In genomic region chr4:108763226-108763593, GRCh38 we compare ENCODE assay signal across 9 cellular contexts. TPM values are rescaled to one million over a fixed set of nuclear protein-coding genes. Genes with fewer than 3 reads are reported as not detected.
A peak's percentile ranks its signal among the peaks of the same experiment; 100 is the strongest.
DNase-seq lines count a peak whose midpoint lies in the region; FAIRE-seq and TF ChIP-seq lines count a peak whose summit lies in the region.
"Had no signal": no experiment of that assay in that cellular context is flagged by ENCODE, and none has a peak within 500 bp of the region (broad histone marks: within the 10 kb centered on the region; RNA-seq: fewer than 3 reads in every experiment).

No MANE protein-coding gene starts in this region.

- TF ChIP-seq RAD21 in H1 (IDR thresholded peaks at IDR 0.05 in 1 of 2, conservative IDR thresholded peaks at IDR 0.05 in 1 of 2; ENCODE audit: low read depth in 2 of 2, low read length in 2 of 2): no peak

- TF ChIP-seq POLR2A in H1 (IDR thresholded peaks at IDR 0.05; ENCODE audit: control extremely low read depth in 1 of 2, low read depth in 2 of 2, low read length in 2 of 2): no peak
- no peak for TF ChIP-seq POLR2A in uterus (IDR thresholded peaks at IDR 0.05)

- H3K27me3 ChIP-seq in H1 (replicated peaks in 1 of 4; ENCODE audit: control insufficient read depth in 3 of 4, extremely low read depth in 1 of 4, insufficient read depth in 3 of 4, low read length in 3 of 4) (peaks cover 0 to 6% (median 3%) of the 10 kb centered on the region in 4 experiments; a peak in 5 of 7 replicates), mucosa of rectum (ENCODE audit: control insufficient read depth in 2 of 2, insufficient read depth in 2 of 2, low read length in 2 of 2) (peaks cover 7 to 23% of the 10 kb centered on the region in 2 donors), uterus (peaks cover 0 to 13% of the 10 kb centered on the region in 2 donors)

- H2AK5ac ChIP-seq in H1 (ENCODE audit: low read depth, low read length): no peak overlapping the region

- H3K23me2 ChIP-seq in H1 (ENCODE audit: low read depth, low read length): peaks cover 10% of the 10 kb centered on the region

- no peak for DNase-seq in activated naive CD4-positive, alpha-beta T cell (lab: John Stamatoyannopoulos, UW)
- no peak for DNase-seq in H1 (ENCODE audit: low read depth in 1 of 2, low spot score in 2 of 2)
- DNase-seq in uterus: no peak
- no peak for DNase-seq in islet precursor cell
- DNase-seq in T1000 (lab: John Stamatoyannopoulos, UW): no peak
- no peak for DNase-seq in NCI-H774 (lab: John Stamatoyannopoulos, UW)

- no peak overlapping the region for H2BK15ac ChIP-seq in H1 (ENCODE audit: low read length)

- intact Hi-C loops in uterus (cut with DNase I; ENCODE audit: low total_unique reads): no loop called here

- WGBS in H1 (ENCODE audit: extremely low coverage in 1 of 2, insufficient coverage in 1 of 2, insufficient read length in 1 of 2, insufficient replicate concordance in 2 of 2, low coverage in 1 of 2, low lambda C conversion rate in 2 of 2, missing lambda C conversion rate in 1 of 2), 2 experiments: 37% methylated on average over 11 of the region's 11 CpGs; no CpG with 5 or more reads in 1 of the 2 experiments

- H2BK5ac ChIP-seq in H1 (ENCODE audit: low read depth, low read length): no peak overlapping the region

- no peak overlapping the region for H2BK12ac ChIP-seq in H1 (ENCODE audit: low read depth, low read length)

- no peak for TF ChIP-seq EP300 in H1 (IDR thresholded peaks at IDR 0.05; ENCODE audit: borderline replicate concordance in 1 of 2, low read depth in 2 of 2, low read length in 2 of 2)

- no peak overlapping the region for H3K23ac ChIP-seq in H1 (ENCODE audit: insufficient read length)

- H3K4ac ChIP-seq in H1 (replicated peaks; ENCODE audit: insufficient read length, low read depth, low read length): no peak overlapping the region

- peak overlapping the region; percentile 20; the same call in 1 of the 2 replicates for H4K8ac ChIP-seq in H1 (ENCODE audit: extremely low read depth, insufficient read depth, low read length)

- no peaks in the 10 kb centered on the region for H3K79me1 ChIP-seq in H1 (ENCODE audit: low read depth, low read length)

- POLR2A ChIA-PET in H1 (lab: Charles Lee; ENCODE audit: partially characterized antibody): interaction anchor here (0.6 to 1.5 kb wide), 4 partner anchors 11 to 142 kb away, joined by 3 to 7 read pairs (median 3); partner anchors contain the start of genes OSTC and RPL34

- H4K5ac ChIP-seq in H1 (ENCODE audit: insufficient read length, low read depth, low read length): no peak overlapping the region

- CTCF ChIA-PET in H1 (lab: Charles Lee; ENCODE audit: partially characterized antibody): interaction anchor here (0.7 to 3.1 kb wide), 6 partner anchors 11 to 470 kb away, joined by 3 to 14 read pairs (median 3); no protein-coding TSS in a partner anchor

- no peak overlapping the region for H2BK20ac ChIP-seq in H1 (ENCODE audit: low read length)

- peaks cover 15% of the 10 kb centered on the region for H3K4me1 Mint-ChIP-seq in activated naive CD4-positive, alpha-beta T cell treated with anti-CD3 and anti-CD28 coated beads, Interleukin-2, amount 50 U/mL, for 24 hours

- peaks cover 35% of the 10 kb centered on the region for H3K27me3 Mint-ChIP-seq in activated naive CD4-positive, alpha-beta T cell treated with anti-CD3 and anti-CD28 coated beads, Interleukin-2, amount 50 U/mL, for 24 hours

- H3K27ac Mint-ChIP-seq in activated naive CD4-positive, alpha-beta T cell treated with anti-CD3 and anti-CD28 coated beads, Interleukin-2, amount 50 U/mL, for 24 hours: no peak overlapping the region

- no peak overlapping the region for H3K18ac ChIP-seq in H1 (ENCODE audit: extremely low read depth, low read length)

- no peak overlapping the region for H3K56ac ChIP-seq in H1 (replicated peaks; ENCODE audit: insufficient read length, low read depth, low read length)

- no peaks in the 10 kb centered on the region for H3K9me3 Mint-ChIP-seq in activated naive CD4-positive, alpha-beta T cell treated with anti-CD3 and anti-CD28 coated beads, Interleukin-2, amount 50 U/mL, for 24 hours

- peak overlapping the region; percentile 65 to 85 (median 72); a peak in 7 of 8 replicates for H3K4me3 ChIP-seq in H1 (ENCODE audit: extremely low read depth in 1 of 4, insufficient read depth in 2 of 4, low read depth in 3 of 4, low read length in 4 of 4)
- peak overlapping the region; percentile 55 to 69 for H3K4me3 ChIP-seq in mucosa of rectum (ENCODE audit: low read length in 2 of 2)
- peak overlapping the region; percentile 35 to 47 for H3K4me3 ChIP-seq in uterus

- no peak overlapping the region for H3K14ac ChIP-seq in H1 (ENCODE audit: insufficient read length)

- peak overlapping the region; percentile 93 for H2AFZ ChIP-seq in H1 (ENCODE audit: low read length)

- H3K36me3 Mint-ChIP-seq in activated naive CD4-positive, alpha-beta T cell treated with anti-CD3 and anti-CD28 coated beads, Interleukin-2, amount 50 U/mL, for 24 hours: peaks cover 2% of the 10 kb centered on the region

- H4K91ac ChIP-seq in H1 (replicated peaks; ENCODE audit: insufficient read length, low read length): no peak overlapping the region

- H3K79me2 ChIP-seq in H1 (ENCODE audit: control insufficient read depth in 1 of 2, insufficient read depth in 2 of 2, low read length in 2 of 2): no peaks in the 10 kb centered on the region

- peak overlapping the region; percentile 90 for H3K4me3 Mint-ChIP-seq in activated naive CD4-positive, alpha-beta T cell treated with anti-CD3 and anti-CD28 coated beads, Interleukin-2, amount 50 U/mL, for 24 hours

- TF ChIP-seq CTCF in H1 (IDR thresholded peaks at IDR 0.05; ENCODE audit: control extremely low read depth in 1 of 3, insufficient read depth in 1 of 3, low read depth in 1 of 3, low read length in 3 of 3) (no peak), uterus (IDR thresholded peaks at IDR 0.05) (no peak)

- H3K27ac ChIP-seq in H1 (ENCODE audit: low read depth, low read length): no peak overlapping the region
- no peak overlapping the region for H3K27ac ChIP-seq in mucosa of rectum (ENCODE audit: low read depth in 2 of 2, low read length in 2 of 2)
- H3K27ac ChIP-seq in uterus: no peak overlapping the region

- H3K9me3 ChIP-seq in H1 (ENCODE audit: insufficient read depth in 2 of 2, low read depth in 1 of 2, low read length in 1 of 2) (no peaks in the 10 kb centered on the region), mucosa of rectum (ENCODE audit: control insufficient read depth in 2 of 2, low read length in 2 of 2) (no peaks in the 10 kb centered on the region), uterus (no peaks in the 10 kb centered on the region)

- no peaks in the 10 kb centered on the region for H3K36me3 ChIP-seq in H1 (ENCODE audit: control insufficient read depth in 2 of 4, insufficient read depth in 4 of 4, low read length in 3 of 4)
- H3K36me3 ChIP-seq in mucosa of rectum (ENCODE audit: control insufficient read depth in 2 of 2, insufficient read depth in 2 of 2, low read length in 2 of 2): no peaks in the 10 kb centered on the region
- H3K36me3 ChIP-seq in uterus: no peaks in the 10 kb centered on the region

- H3K4me2 ChIP-seq in H1 (ENCODE audit: insufficient read depth in 1 of 2, low read depth in 2 of 2, low read length in 2 of 2): peak overlapping the region; percentile 73 to 83

- H2BK120ac ChIP-seq in H1 (replicated peaks; ENCODE audit: low read depth, low read length): no peak overlapping the region

- no peak for FAIRE-seq in H1 (lab: Jason Lieb, UNC)

- no peak overlapping the region; a peak in 1 of 7 replicates for H3K9ac ChIP-seq in H1 (replicated peaks in 1 of 4; ENCODE audit: extremely low read depth in 1 of 4, low read depth in 3 of 4, low read length in 3 of 4)
- H3K9ac ChIP-seq in mucosa of rectum (ENCODE audit: low read depth in 1 of 2, low read length in 2 of 2): no peak overlapping the region

- peaks cover 0 to 4% (median 0%) of the 10 kb centered on the region in 4 experiments; a peak in 2 of 7 replicates for H3K4me1 ChIP-seq in H1 (replicated peaks in 1 of 4; ENCODE audit: control insufficient read depth in 3 of 4, insufficient read depth in 4 of 4, low read length in 3 of 4)
- H3K4me1 ChIP-seq in mucosa of rectum (ENCODE audit: control insufficient read depth in 2 of 2, insufficient read depth in 2 of 2, low read length in 2 of 2): peaks cover 0 to 2% of the 10 kb centered on the region in 2 donors
- H3K4me1 ChIP-seq in uterus: no peaks in the 10 kb centered on the region

- H4K20me1 ChIP-seq in H1 (replicated peaks in 1 of 2; ENCODE audit: control insufficient read depth in 1 of 2, insufficient read depth in 2 of 2, low read length in 2 of 2): no peaks in the 10 kb centered on the region

RNA-seq across cellular contexts. Expression of gene ETNPPL, which starts 0.4 kb away (rescaled TPM):
- total RNA-seq in H1 (2021; fragmentation: NEBNext Ultra II Directional; extraction: Animal tissue kit (Norgen Biotek cat#: 25700)): 2.5 and 3.9 TPM in 2 replicates
- polyA plus RNA-seq in H1 (2011; rRNA removed): 0.41 and 0.80 TPM in 2 replicates
- 1.1 TPM for polyA plus RNA-seq in H1 (2011; cell fraction: cytosol; rRNA removed)
- 1.6 TPM for polyA plus RNA-seq in H1 (2011; cell fraction: nucleus; rRNA removed)
- 1.2 to 1.9 TPM (median 1.7 TPM) in 4 replicates for polyA plus RNA-seq in H1 (2012, experiment 1 of 2)
- 0.12 TPM for polyA plus RNA-seq in H1 (2012, experiment 2 of 2)
- polyA plus RNA-seq in H1 (2013, experiment 1 of 2): 1.6 TPM
- 1.2 TPM for polyA plus RNA-seq in H1 (2013, experiment 2 of 2)
- polyA minus RNA-seq in H1 (2011; rRNA and poly(A)+ RNA removed): 1.2 and 1.7 TPM in 2 replicates
- 1.0 TPM for polyA minus RNA-seq in H1 (2011; cell fraction: cytosol; rRNA and poly(A)+ RNA removed)
- 1.3 TPM for polyA minus RNA-seq in H1 (2011; cell fraction: nucleus; rRNA and poly(A)+ RNA removed)
- not detected for total RNA-seq in uterus
- total RNA-seq: T-helper 1 cell treated with Interleukin-12 subunit alpha and Interleukin-12 subunit beta and Interleukin-4 antibody, amounts not matched to agents 30 ng/mL and 1 ng/mL, for 36 hours had no signal
